In genomic region chr19:47112166-47112663, GRCh38 we compare ENCODE assay signal across 1 cellular context.
A peak's percentile ranks its signal among the peaks of the same experiment; 100 is the strongest.
TF ChIP-seq lines count a peak whose summit lies in the region.

No MANE protein-coding gene starts in this region.

TF ChIP-seq in GM23338, 12 proteins besides CTCF, POLR2A, EP300 and RAD21 (continued from another document):
- TF ChIP-seq CREB1 (CRISPR knock-in tag; IDR thresholded peaks at IDR 0.05; ENCODE audit: low read depth) (no peak), EZH2phosphoT487 (IDR thresholded peaks at IDR 0.05; ENCODE audit: unreplicated experiment) (no peak), POLR2AphosphoS5 (IDR thresholded peaks at IDR 0.05; ENCODE audit: low read depth) (peak; percentile 81), NANOG (IDR thresholded peaks at IDR 0.05; ENCODE audit: borderline replicate concordance) (no peak), ZNF114 (CRISPR knock-in tag; IDR thresholded peaks at IDR 0.05) (no peak)
- TF ChIP-seq, protein P1, sequence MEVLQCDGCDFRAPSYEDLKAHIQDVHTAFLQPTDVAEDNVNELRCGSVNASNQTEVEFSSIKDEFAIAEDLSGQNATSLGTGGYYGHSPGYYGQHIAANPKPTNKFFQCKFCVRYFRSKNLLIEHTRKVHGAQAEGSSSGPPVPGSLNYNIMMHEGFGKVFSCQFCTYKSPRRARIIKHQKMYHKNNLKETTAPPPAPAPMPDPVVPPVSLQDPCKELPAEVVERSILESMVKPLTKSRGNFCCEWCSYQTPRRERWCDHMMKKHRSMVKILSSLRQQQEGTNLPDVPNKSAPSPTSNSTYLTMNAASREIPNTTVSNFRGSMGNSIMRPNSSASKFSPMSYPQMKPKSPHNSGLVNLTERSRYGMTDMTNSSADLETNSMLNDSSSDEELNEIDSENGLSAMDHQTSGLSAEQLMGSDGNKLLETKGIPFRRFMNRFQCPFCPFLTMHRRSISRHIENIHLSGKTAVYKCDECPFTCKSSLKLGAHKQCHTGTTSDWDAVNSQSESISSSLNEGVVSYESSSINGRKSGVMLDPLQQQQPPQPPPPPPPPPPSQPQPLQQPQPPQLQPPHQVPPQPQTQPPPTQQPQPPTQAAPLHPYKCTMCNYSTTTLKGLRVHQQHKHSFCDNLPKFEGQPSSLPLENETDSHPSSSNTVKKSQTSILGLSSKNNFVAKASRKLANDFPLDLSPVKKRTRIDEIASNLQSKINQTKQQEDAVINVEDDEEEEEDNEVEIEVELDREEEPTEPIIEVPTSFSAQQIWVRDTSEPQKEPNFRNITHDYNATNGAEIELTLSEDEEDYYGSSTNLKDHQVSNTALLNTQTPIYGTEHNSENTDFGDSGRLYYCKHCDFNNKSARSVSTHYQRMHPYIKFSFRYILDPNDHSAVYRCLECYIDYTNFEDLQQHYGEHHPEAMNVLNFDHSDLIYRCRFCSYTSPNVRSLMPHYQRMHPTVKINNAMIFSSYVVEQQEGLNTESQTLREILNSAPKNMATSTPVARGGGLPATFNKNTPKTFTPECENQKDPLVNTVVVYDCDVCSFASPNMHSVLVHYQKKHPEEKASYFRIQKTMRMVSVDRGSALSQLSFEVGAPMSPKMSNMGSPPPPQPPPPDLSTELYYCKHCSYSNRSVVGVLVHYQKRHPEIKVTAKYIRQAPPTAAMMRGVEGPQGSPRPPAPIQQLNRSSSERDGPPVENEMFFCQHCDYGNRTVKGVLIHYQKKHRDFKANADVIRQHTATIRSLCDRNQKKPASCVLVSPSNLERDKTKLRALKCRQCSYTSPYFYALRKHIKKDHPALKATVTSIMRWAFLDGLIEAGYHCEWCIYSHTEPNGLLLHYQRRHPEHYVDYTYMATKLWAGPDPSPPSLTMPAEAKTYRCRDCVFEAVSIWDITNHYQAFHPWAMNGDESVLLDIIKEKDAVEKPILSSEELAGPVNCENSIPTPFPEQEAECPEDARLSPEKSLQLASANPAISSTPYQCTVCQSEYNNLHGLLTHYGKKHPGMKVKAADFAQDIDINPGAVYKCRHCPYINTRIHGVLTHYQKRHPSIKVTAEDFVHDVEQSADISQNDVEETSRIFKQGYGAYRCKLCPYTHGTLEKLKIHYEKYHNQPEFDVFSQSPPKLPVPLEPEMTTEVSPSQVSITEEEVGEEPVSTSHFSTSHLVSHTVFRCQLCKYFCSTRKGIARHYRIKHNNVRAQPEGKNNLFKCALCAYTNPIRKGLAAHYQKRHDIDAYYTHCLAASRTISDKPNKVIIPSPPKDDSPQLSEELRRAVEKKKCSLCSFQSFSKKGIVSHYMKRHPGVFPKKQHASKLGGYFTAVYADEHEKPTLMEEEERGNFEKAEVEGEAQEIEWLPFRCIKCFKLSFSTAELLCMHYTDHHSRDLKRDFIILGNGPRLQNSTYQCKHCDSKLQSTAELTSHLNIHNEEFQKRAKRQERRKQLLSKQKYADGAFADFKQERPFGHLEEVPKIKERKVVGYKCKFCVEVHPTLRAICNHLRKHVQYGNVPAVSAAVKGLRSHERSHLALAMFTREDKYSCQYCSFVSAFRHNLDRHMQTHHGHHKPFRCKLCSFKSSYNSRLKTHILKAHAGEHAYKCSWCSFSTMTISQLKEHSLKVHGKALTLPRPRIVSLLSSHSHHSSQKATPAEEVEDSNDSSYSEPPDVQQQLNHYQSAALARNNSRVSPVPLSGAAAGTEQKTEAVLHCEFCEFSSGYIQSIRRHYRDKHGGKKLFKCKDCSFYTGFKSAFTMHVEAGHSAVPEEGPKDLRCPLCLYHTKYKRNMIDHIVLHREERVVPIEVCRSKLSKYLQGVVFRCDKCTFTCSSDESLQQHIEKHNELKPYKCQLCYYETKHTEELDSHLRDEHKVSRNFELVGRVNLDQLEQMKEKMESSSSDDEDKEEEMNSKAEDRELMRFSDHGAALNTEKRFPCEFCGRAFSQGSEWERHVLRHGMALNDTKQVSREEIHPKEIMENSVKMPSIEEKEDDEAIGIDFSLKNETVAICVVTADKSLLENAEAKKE (CRISPR knock-in tag; IDR thresholded peaks at IDR 0.05): no peak
